In genomic region chr4:52051213-52051614, GRCh38 we compare ENCODE assay signal across 1 cellular context.
TF ChIP-seq lines count a peak whose summit lies in the region.

SPATA18 (plus strand) TSS chr4:52051304; CDS start chr4:52051705, 401 bp downstream.

TF ChIP-seq in HepG2, 621 proteins besides CTCF, POLR2A, EP300 and RAD21 (continued from another document and continues in another):
- TF ChIP-seq CREB3 (CRISPR knock-in tag; IDR thresholded peaks at IDR 0.05), result 0 out of 2 replicates have a peak, but pooled peaks have one; percentile 19
- TF ChIP-seq SALL1 (CRISPR knock-in tag; IDR thresholded peaks at IDR 0.05), result peak; percentile 25; the same call in 1 of the 2 replicates
- peak; percentile 53 for TF ChIP-seq ZNF777 (CRISPR knock-in tag; IDR thresholded peaks at IDR 0.05)
- TF ChIP-seq ZNF251 (CRISPR knock-in tag; IDR thresholded peaks at IDR 0.05), result no peak
- TF ChIP-seq ZNF569 (CRISPR knock-in tag; IDR thresholded peaks at IDR 0.05; ENCODE audit: borderline replicate concordance), result no peak
- TF ChIP-seq ZNF430 (CRISPR knock-in tag; IDR thresholded peaks at IDR 0.05), result no peak
- no peak for TF ChIP-seq ZNF788 (CRISPR knock-in tag; IDR thresholded peaks at IDR 0.05; ENCODE audit: borderline replicate concordance)
- no peak for TF ChIP-seq ZKSCAN1 (IDR thresholded peaks at IDR 0.05; ENCODE audit: low read length)
- TF ChIP-seq TRAFD1 (CRISPR knock-in tag; IDR thresholded peaks at IDR 0.05; ENCODE audit: borderline replicate concordance), result no peak
- TF ChIP-seq MYPOP (CRISPR knock-in tag; IDR thresholded peaks at IDR 0.05), result no peak
- TF ChIP-seq REXO4 (CRISPR knock-in tag; IDR thresholded peaks at IDR 0.05; ENCODE audit: borderline replicate concordance), result 0 out of 2 replicates have a peak, but pooled peaks have one; percentile 54
- TF ChIP-seq KLF11 (CRISPR knock-in tag; IDR thresholded peaks at IDR 0.05), result no peak
- no peak for TF ChIP-seq FOXP1 (IDR thresholded peaks at IDR 0.05)
- TF ChIP-seq FOXP1 (CRISPR knock-in tag; IDR thresholded peaks at IDR 0.05), result no peak
- TF ChIP-seq LBX2 (CRISPR knock-in tag; IDR thresholded peaks at IDR 0.05; ENCODE audit: borderline replicate concordance), result no peak
- 0 out of 2 replicates have a peak, but pooled peaks have one; percentile 60 for TF ChIP-seq ZNF230 (CRISPR knock-in tag; IDR thresholded peaks at IDR 0.05)
- TF ChIP-seq SRY (CRISPR knock-in tag; IDR thresholded peaks at IDR 0.05), result no peak
- TF ChIP-seq DBP (CRISPR knock-in tag; IDR thresholded peaks at IDR 0.05; ENCODE audit: not compliant biosample characterization), result no peak
- TF ChIP-seq ZNF776 (CRISPR knock-in tag; IDR thresholded peaks at IDR 0.05), result 0 out of 2 replicates have a peak, but pooled peaks have one; percentile 7
- TF ChIP-seq ZBED4 (CRISPR knock-in tag; IDR thresholded peaks at IDR 0.05; ENCODE audit: borderline replicate concordance), result no peak
- peak; percentile 62; the same call in 1 of the 2 replicates for TF ChIP-seq ZSCAN21 (CRISPR knock-in tag; IDR thresholded peaks at IDR 0.05; ENCODE audit: borderline replicate concordance)
- no peak for TF ChIP-seq FOXO1 (CRISPR knock-in tag; IDR thresholded peaks at IDR 0.05)
- TF ChIP-seq KAT7 (CRISPR knock-in tag; IDR thresholded peaks at IDR 0.05; ENCODE audit: borderline replicate concordance), result 0 out of 2 replicates have a peak, but pooled peaks have one; percentile 6
- no peak for TF ChIP-seq HOXA3 (CRISPR knock-in tag; IDR thresholded peaks at IDR 0.05)
- TF ChIP-seq ZNF512B (CRISPR knock-in tag; IDR thresholded peaks at IDR 0.05; ENCODE audit: borderline replicate concordance), result peak; percentile 9; the same call in 1 of the 2 replicates
- TF ChIP-seq ZBTB46 (CRISPR knock-in tag; IDR thresholded peaks at IDR 0.05; ENCODE audit: borderline replicate concordance), result 0 out of 2 replicates have a peak, but pooled peaks have one; percentile 40
- TF ChIP-seq ZBTB14 (CRISPR knock-in tag; IDR thresholded peaks at IDR 0.05), result peak; percentile 69
- peak; percentile 43 for TF ChIP-seq ZFX (CRISPR knock-in tag; IDR thresholded peaks at IDR 0.05; ENCODE audit: low read depth)
- TF ChIP-seq ZNF318 (CRISPR knock-in tag; IDR thresholded peaks at IDR 0.05), result no peak
- TF ChIP-seq GABPB1 (CRISPR knock-in tag; IDR thresholded peaks at IDR 0.05), result no peak; the same call in 1 of the 2 replicates
- TF ChIP-seq NR2F1 (CRISPR knock-in tag; IDR thresholded peaks at IDR 0.05), result no peak
